8 cellular contexts compared by ENCODE assay signal in genomic region chr17:7035591-7036368, GRCh38. TPM values are rescaled to one million over a fixed set of nuclear protein-coding genes. Genes with fewer than 3 reads are reported as not detected.
DNase-seq lines count a peak whose midpoint lies in the region; ATAC-seq and TF ChIP-seq lines count a peak whose summit lies in the region.

TSS of gene SLC16A13 (plus strand) at chr17:7036015. CDS start at chr17:7036383, 368 bp downstream.

- peak within 1 kb of the TSS; percentile 80 for H2BK120ac ChIP-seq in trophoblast cell (ENCODE audit: insufficient read depth, low read length, poor library complexity)

- H2AFZ ChIP-seq in trophoblast cell (ENCODE audit: insufficient read depth, low read length, poor library complexity), result peak within 1 kb of the TSS; percentile 63

- H3K36me3 ChIP-seq in adrenal gland (replicated peaks in 1 of 2) (no peaks in the 10 kb centered on the region), trophoblast cell (ENCODE audit: control insufficient read depth in 1 of 2, insufficient read depth in 2 of 2, low read length in 2 of 2) (peaks cover 2 to 3% of the 10 kb centered on the region in 2 experiments), transverse colon (no peaks in the 10 kb centered on the region)

- DNase-seq in GM13976 (ENCODE audit: low spot score) (peak; percentile 99), NCI-H1436 (lab: John Stamatoyannopoulos, UW) (peak; percentile 97), T-cell (peak; percentile 95 to 99 (median 98)), adrenal gland (peak; percentile 95 to 99 (median 98)), cardiac septum (ENCODE audit: low spot score) (peak; percentile 98), trophoblast cell (peak; percentile 69 to 71), transverse colon (peak; percentile 99)

- peak within 1 kb of the TSS; percentile 93 for H4K91ac ChIP-seq in trophoblast cell (ENCODE audit: low read depth, low read length)

- H2BK12ac ChIP-seq in trophoblast cell (ENCODE audit: low read length), result peak within 1 kb of the TSS; percentile 51

- H3K9me3 Mint-ChIP-seq in T-cell, result no peaks in the 10 kb centered on the region

- H3K36me3 Mint-ChIP-seq in T-cell, result no peaks in the 10 kb centered on the region

- no peak for TF ChIP-seq CTCF in GM13976 (IDR thresholded peaks at IDR 0.05; ENCODE audit: borderline replicate concordance, control extremely low read depth, extremely low read depth, insufficient read depth, missing control alignments)
- no peak for TF ChIP-seq CTCF in adrenal gland (IDR thresholded peaks at IDR 0.05)
- TF ChIP-seq CTCF in transverse colon (IDR thresholded peaks at IDR 0.05), result no peak

- no peaks in the 10 kb centered on the region for H3K9me3 ChIP-seq in adrenal gland (replicated peaks in 1 of 3)
- H3K9me3 ChIP-seq in trophoblast cell (ENCODE audit: insufficient read depth, low read depth, low read length), result no peaks in the 10 kb centered on the region
- no peaks in the 10 kb centered on the region for H3K9me3 ChIP-seq in transverse colon

- peak within 1 kb of the TSS; percentile 64 for H2AK5ac ChIP-seq in trophoblast cell (ENCODE audit: low read length)

- peaks cover 54 to 66% (median 59%) of the 10 kb centered on the region in 3 donors for H3K4me1 Mint-ChIP-seq in T-cell

- intact Hi-C loops in adrenal gland (cut with DNase I) (no loop called here), cardiac septum (cut with DNase I) (no loop called here), transverse colon (cut with DNase I; ENCODE audit: low total_unique reads) (no loop called here)

- H3K27me3 ChIP-seq in adrenal gland, result no peaks in the 10 kb centered on the region
- no peaks in the 10 kb centered on the region for H3K27me3 ChIP-seq in trophoblast cell (ENCODE audit: insufficient read depth, low read length)
- no peaks in the 10 kb centered on the region for H3K27me3 ChIP-seq in transverse colon

- peak within 1 kb of the TSS; percentile 80 for H4K12ac ChIP-seq in trophoblast cell (ENCODE audit: low read depth, low read length)

- H3K27ac Mint-ChIP-seq in T-cell, result peak within 1 kb of the TSS; percentile 93 to 97

- CTCF ChIA-PET in T-cell (lab: Charles Lee), result interaction anchor here (0.5 to 2.0 kb wide), 11 partner anchors 10 to 1841 kb away, joined by 3 to 19 read pairs (median 4); partner anchors contain the start of gene RNASEK (in 1 of the 2)

- POLR2A ChIA-PET in T-cell (lab: Charles Lee), result interaction anchor here (0.5 to 1.2 kb wide), 8 partner anchors 10 to 615 kb away, joined by 3 to 6 read pairs (median 4); partner anchors contain the start of gene ATP1B2 (in 1 of the 2)

- peak within 1 kb of the TSS; percentile 80 for H3K4ac ChIP-seq in trophoblast cell (ENCODE audit: low read depth, low read length)

- no peak for TF ChIP-seq EP300 in transverse colon (IDR thresholded peaks at IDR 0.05; ENCODE audit: low read depth)

- H3K23ac ChIP-seq in trophoblast cell (ENCODE audit: low read length), result no peak within 1 kb of the TSS

- H3K79me1 ChIP-seq in trophoblast cell (ENCODE audit: low read length), result peaks cover 12% of the 10 kb centered on the region

- H3K4me3 ChIP-seq in adrenal gland (peak within 1 kb of the TSS in 3 of 4 donors; percentile 3 to 68 (median 39)), trophoblast cell (ENCODE audit: low read depth, low read length) (peak within 1 kb of the TSS; percentile 74), transverse colon (peak within 1 kb of the TSS; percentile 62 to 73 (median 64))

- H3K27ac ChIP-seq in adrenal gland, result peak within 1 kb of the TSS in 4 of 5 donors; percentile 5 to 89 (median 72)
- peak within 1 kb of the TSS; percentile 14 for H3K27ac ChIP-seq in trophoblast cell (ENCODE audit: low read depth, low read length)
- peak within 1 kb of the TSS; percentile 84 to 87 (median 86) for H3K27ac ChIP-seq in transverse colon

- peak within 1 kb of the TSS; percentile 93 for H3K18ac ChIP-seq in trophoblast cell (ENCODE audit: low read length)

- H3K27me3 Mint-ChIP-seq in T-cell, result no peaks in the 10 kb centered on the region

- H3K4me3 Mint-ChIP-seq in T-cell, result peak within 1 kb of the TSS; percentile 87 to 92 (median 92)

- peaks cover 8% of the 10 kb centered on the region for H3K79me2 ChIP-seq in trophoblast cell (ENCODE audit: control insufficient read depth, insufficient read depth, low read length, poor library complexity)

- WGBS in adrenal gland, 4 donors, result 0 to 1% (median 1%) methylated on average over 13 to 52 of the region's 52 CpGs
- no CpG with 5 or more reads among the region's 52 CpGs for WGBS in trophoblast cell (ENCODE audit: extremely low coverage, insufficient coverage, insufficient read length)
- 1% methylated on average over 44 of the region's 52 CpGs; no CpG with 5 or more reads in 1 of the 2 donors for WGBS in transverse colon (ENCODE audit: low coverage in 1 of 2), 2 donors

- in situ Hi-C loops in GM13976 (cut with MboI; ENCODE audit: low sequenced_read_pairs, unreplicated experiment), result loop anchor here (25.0 kb wide), 1 partner anchor 252 kb away; the partner anchor contains the start of genes SLC2A4 and YBX2
- in situ Hi-C loops in transverse colon (cut with MboI; ENCODE audit: low pct_ligation_motif_present in 1 of 4, low pct_unique_long_range_greater_than_20kb in 1 of 4, low sequenced_read_pairs in 3 of 4), result loop anchor here in 3 of 4 donors (25.0 kb wide), 2 partner anchors 252 to 302 kb away; partner anchors contain the start of genes SLC2A4 (in 2 of the 3), YBX2 (in 2 of the 3), ACAP1 (in 1 of the 3) and NEURL4 (in 1 of the 3)

- H3K4me1 ChIP-seq in adrenal gland (replicated peaks in 1 of 2) (peaks cover 8 to 14% of the 10 kb centered on the region in 2 donors), trophoblast cell (ENCODE audit: control insufficient read depth in 1 of 2, insufficient read depth in 2 of 2, low read length in 2 of 2) (peaks cover 9 to 12% of the 10 kb centered on the region in 2 experiments), transverse colon (peaks cover 0 to 25% (median 16%) of the 10 kb centered on the region in 4 donors)

- peak within 1 kb of the TSS; percentile 95 for H4K8ac ChIP-seq in trophoblast cell (ENCODE audit: low read depth, low read length)

- peak in 1 of 2 donors; percentile 66 for TF ChIP-seq POLR2A in adrenal gland (IDR thresholded peaks at IDR 0.05)
- peak; percentile 88 for TF ChIP-seq POLR2A in transverse colon (IDR thresholded peaks at IDR 0.05)

- H3K9ac ChIP-seq in trophoblast cell (ENCODE audit: low read length), result peak within 1 kb of the TSS; percentile 30

- H2BK5ac ChIP-seq in trophoblast cell (ENCODE audit: low read depth, low read length, poor library complexity), result peak within 1 kb of the TSS; percentile 62

- H3K4me2 ChIP-seq in trophoblast cell (ENCODE audit: low read length), result peak within 1 kb of the TSS; percentile 87

- peak within 1 kb of the TSS; percentile 86 for H3K14ac ChIP-seq in trophoblast cell (ENCODE audit: low read length)

- ATAC-seq in HG02840 (IDR thresholded peaks at IDR 0.05; ENCODE audit: low FRiP score, unreplicated experiment), result peak; percentile 95
- peak; percentile 89 to 94 (median 90) for ATAC-seq in T-cell (replicated peaks in 1 of 4)

RNA-seq across cellular contexts. Expression of gene SLC16A13, which starts in this region (rescaled TPM):
- total RNA-seq in T-cell (10 to 100 TPM in 3 of 5 donors, 1 to 10 TPM in 2; 3.8 to 17.6 (median 15.4) TPM), adrenal gland (1 to 10 TPM in 7 of 8 donors, under 1 TPM in 1; 0.97 to 3.2 (median 2.3) TPM), cardiac septum (0.48 TPM), transverse colon (1 to 10 TPM in 3 of 4 donors, not detected in 1; 2.4 to 8.6 (median 3.5) TPM)
- 1 to 10 TPM in 2 of 3 donors, under 1 TPM in 1; 0.84 to 3.1 (median 1.3) TPM for polyA plus RNA-seq in adrenal gland
- polyA plus RNA-seq in trophoblast cell (2013), result 23.2 and 24.9 TPM in 2 replicates

Comparison
In these comparisons a context has a peak if more than half of its experiments do, and no peak if none do; other contexts are left out.
1. Peak in every context shown above with its lines: DNase-seq, ATAC-seq, H3K4me3 ChIP-seq and H3K27ac ChIP-seq.
2. Peak in DNase-seq in cardiac septum; RNA of the gene not detected or under 1 TPM.
3. H3K27ac ChIP-seq: peak in every context shown above with its lines; median percentile 86 in transverse colon; 72 in adrenal gland; 14 in trophoblast cell.